ENCODE assay signal across 8 cellular contexts in the genomic region with DNA sequence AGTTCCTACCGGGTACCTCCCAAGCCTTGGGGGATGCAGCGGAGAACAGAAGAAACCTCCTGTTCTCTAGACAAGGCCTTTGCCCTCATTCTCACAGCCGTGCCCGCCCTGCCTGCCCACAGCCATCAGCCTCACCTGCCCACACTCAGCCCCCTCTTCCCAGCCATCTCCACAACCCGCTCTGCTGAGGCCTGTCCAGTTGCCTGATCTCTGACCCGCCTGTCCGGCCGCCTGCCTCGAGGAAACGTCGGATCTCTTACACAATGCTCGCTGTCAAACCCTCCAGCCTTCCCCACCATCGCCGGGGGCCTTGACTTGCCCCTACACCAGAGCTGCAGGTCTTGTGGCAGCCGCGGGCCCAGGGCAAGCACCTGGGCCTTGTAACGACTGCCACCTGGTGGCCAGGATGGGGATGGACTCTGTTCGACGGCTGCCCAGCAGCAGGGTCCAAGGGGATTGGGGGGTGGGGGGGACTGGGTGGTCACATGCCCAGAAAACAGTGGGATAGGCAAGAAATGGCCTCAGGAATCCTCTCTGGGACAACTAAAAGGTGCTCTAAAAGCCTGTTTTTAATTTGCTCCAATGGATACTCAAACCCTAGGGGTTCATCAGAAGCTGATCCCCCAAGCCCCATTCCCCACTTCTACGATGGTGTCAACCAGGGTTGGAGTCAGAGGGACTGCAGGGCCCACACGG. TPM values are rescaled to one million over a fixed set of nuclear protein-coding genes. Genes with fewer than 3 reads are reported as not detected.
A peak's percentile ranks its signal among the peaks of the same experiment; 100 is the strongest.
DNase-seq lines count a peak whose midpoint lies in the region; ATAC-seq and TF ChIP-seq lines count a peak whose summit lies in the region.

No MANE protein-coding gene starts in this region.

- no peaks in the 10 kb centered on the region for H3K27me3 ChIP-seq in endodermal cell (ENCODE audit: control insufficient read depth, insufficient read depth, low read length, poor library complexity, severe bottlenecking)

- H3K9me3 ChIP-seq in endodermal cell (ENCODE audit: control insufficient read depth, low read length): no peaks in the 10 kb centered on the region

- H3K36me3 Mint-ChIP-seq in activated CD8-positive, alpha-beta T cell treated with anti-CD3 and anti-CD28 coated beads, Interleukin-2, amount 10 ng/mL, durations not matched to agents 7 days and 5 days (ENCODE audit: low read depth): peaks cover 2% of the 10 kb centered on the region
- H3K36me3 Mint-ChIP-seq in endodermal cell (ENCODE audit: low read depth): peaks cover 5% of the 10 kb centered on the region
- peaks cover 0 to 13% (median under 1%) of the 10 kb centered on the region in 3 donors for H3K36me3 Mint-ChIP-seq in naive thymus-derived CD8-positive, alpha-beta T cell
- H3K36me3 Mint-ChIP-seq in stimulated activated naive B cell treated with anti-CD40 and anti-IgM and Interleukin-4, amounts not matched to agents 10 μg/mL and 1 μg/mL and 100 μg/mL, for 72 hours: peaks cover 10 to 12% of the 10 kb centered on the region in 2 donors

- H3K9me3 Mint-ChIP-seq in activated CD8-positive, alpha-beta T cell treated with anti-CD3 and anti-CD28 coated beads, Interleukin-2, amount 10 ng/mL, durations not matched to agents 7 days and 5 days (ENCODE audit: insufficient read depth): no peaks in the 10 kb centered on the region
- no peaks in the 10 kb centered on the region for H3K9me3 Mint-ChIP-seq in endodermal cell
- H3K9me3 Mint-ChIP-seq in naive thymus-derived CD8-positive, alpha-beta T cell: no peaks in the 10 kb centered on the region
- H3K9me3 Mint-ChIP-seq in stimulated activated naive B cell treated with anti-CD40 and anti-IgM and Interleukin-4, amounts not matched to agents 10 μg/mL and 1 μg/mL and 100 μg/mL, for 72 hours: no peaks in the 10 kb centered on the region

- no peak overlapping the region for H3K4me3 ChIP-seq in AG09309 (ENCODE audit: control insufficient read depth, low read depth, low read length)
- no peak overlapping the region for H3K4me3 ChIP-seq in endodermal cell (ENCODE audit: low read length)

- POLR2A ChIA-PET in activated CD8-positive, alpha-beta T cell treated with anti-CD3 and anti-CD28 coated beads, Interleukin-2, amount 10 ng/mL, durations not matched to agents 7 days and 5 days (lab: Charles Lee): no interaction called here
- POLR2A ChIA-PET in naive thymus-derived CD8-positive, alpha-beta T cell (lab: Charles Lee): interaction anchor here (1.7 kb wide), 1 partner anchor 334 kb away, joined by 5 read pairs; no protein-coding TSS in a partner anchor

- H3K9ac ChIP-seq in endodermal cell (ENCODE audit: extremely low read depth, low read length, poor library complexity, severe bottlenecking): no peak overlapping the region

- CTCF ChIA-PET in activated CD8-positive, alpha-beta T cell treated with anti-CD3 and anti-CD28 coated beads, Interleukin-2, amount 10 ng/mL, durations not matched to agents 7 days and 5 days (lab: Charles Lee): interaction anchor here (0.8 to 8.3 kb wide), 8 partner anchors 33 to 400 kb away, joined by 3 to 105 read pairs (median 4); no protein-coding TSS in a partner anchor

- H3K4me3 Mint-ChIP-seq in activated CD8-positive, alpha-beta T cell treated with anti-CD3 and anti-CD28 coated beads, Interleukin-2, amount 10 ng/mL, durations not matched to agents 7 days and 5 days: no peak overlapping the region
- no peak overlapping the region for H3K4me3 Mint-ChIP-seq in endodermal cell
- peak overlapping the region in 1 of 10 donors; percentile 14 for H3K4me3 Mint-ChIP-seq in naive thymus-derived CD8-positive, alpha-beta T cell
- H3K4me3 Mint-ChIP-seq in stimulated activated naive B cell treated with anti-CD40 and anti-IgM and Interleukin-4, amounts not matched to agents 10 μg/mL and 1 μg/mL and 100 μg/mL, for 72 hours: no peak overlapping the region

- peak; percentile 64 for ATAC-seq in GM21360 (IDR thresholded peaks at IDR 0.05; ENCODE audit: unreplicated experiment)
- peak; percentile 85 for ATAC-seq in activated CD8-positive, alpha-beta T cell treated with anti-CD3 and anti-CD28 coated beads, Interleukin-2, amount 10 ng/mL, durations not matched to agents 7 days and 5 days
- peak; percentile 90 to 91 for ATAC-seq in naive thymus-derived CD8-positive, alpha-beta T cell
- peak; percentile 81 to 84 for ATAC-seq in stimulated activated naive B cell treated with anti-CD40 and anti-IgM and Interleukin-4, amounts not matched to agents 10 μg/mL and 1 μg/mL and 100 μg/mL, for 72 hours (replicated peaks)
- ATAC-seq in GM18511 (IDR thresholded peaks at IDR 0.05; ENCODE audit: unreplicated experiment): no peak

- DNase-seq in AG09309 (ENCODE audit: low read depth): no peak
- peak; percentile 38 for DNase-seq in NCI-H526 treated with DMSO at 0.1 percent for 48 hours (lab: John Stamatoyannopoulos, UW)
- peak; percentile 74 for DNase-seq in activated CD8-positive, alpha-beta T cell treated with anti-CD3 and anti-CD28 coated beads, Interleukin-2, amount 10 ng/mL, durations not matched to agents 7 days and 5 days
- peak; percentile 92 for DNase-seq in endodermal cell
- DNase-seq in naive thymus-derived CD8-positive, alpha-beta T cell: peak; percentile 49 to 84 (median 68)
- peak; percentile 42 for DNase-seq in stimulated activated naive B cell treated with anti-CD40 and anti-IgM and Interleukin-4, amounts not matched to agents 10 μg/mL and 1 μg/mL and 100 μg/mL, for 72 hours

- peaks cover 4% of the 10 kb centered on the region for H3K27me3 Mint-ChIP-seq in activated CD8-positive, alpha-beta T cell treated with anti-CD3 and anti-CD28 coated beads, Interleukin-2, amount 10 ng/mL, durations not matched to agents 7 days and 5 days (ENCODE audit: low read depth)
- peaks cover 3% of the 10 kb centered on the region for H3K27me3 Mint-ChIP-seq in endodermal cell (ENCODE audit: insufficient read depth)
- peaks cover 0 to 9% (median 0%) of the 10 kb centered on the region in 5 donors for H3K27me3 Mint-ChIP-seq in naive thymus-derived CD8-positive, alpha-beta T cell
- H3K27me3 Mint-ChIP-seq in stimulated activated naive B cell treated with anti-CD40 and anti-IgM and Interleukin-4, amounts not matched to agents 10 μg/mL and 1 μg/mL and 100 μg/mL, for 72 hours: peaks cover 0 to 3% of the 10 kb centered on the region in 2 donors

- peaks cover 14% of the 10 kb centered on the region for H3K36me3 ChIP-seq in endodermal cell (ENCODE audit: control insufficient read depth, insufficient read depth, low read length)

- no peak overlapping the region for H3K27ac Mint-ChIP-seq in activated CD8-positive, alpha-beta T cell treated with anti-CD3 and anti-CD28 coated beads, Interleukin-2, amount 10 ng/mL, durations not matched to agents 7 days and 5 days
- H3K27ac Mint-ChIP-seq in endodermal cell: no peak overlapping the region
- H3K27ac Mint-ChIP-seq in naive thymus-derived CD8-positive, alpha-beta T cell: peak overlapping the region in 4 of 10 donors; percentile 63 to 89 (median 82)
- H3K27ac Mint-ChIP-seq in stimulated activated naive B cell treated with anti-CD40 and anti-IgM and Interleukin-4, amounts not matched to agents 10 μg/mL and 1 μg/mL and 100 μg/mL, for 72 hours: peak overlapping the region; percentile 28

- WGBS in endodermal cell (ENCODE audit: insufficient coverage in 1 of 2, insufficient read length in 1 of 2), 2 experiments: 39% methylated on average over 14 to 21 of the region's 21 CpGs

- H3K4me1 ChIP-seq in endodermal cell (ENCODE audit: control insufficient read depth, insufficient read depth, low read length): no peaks in the 10 kb centered on the region

- peak; percentile 86 for TF ChIP-seq CTCF in AG09309 (IDR thresholded peaks at IDR 0.05; ENCODE audit: control insufficient read depth, insufficient read depth, low read depth, low read length, missing control alignments)
- TF ChIP-seq CTCF in endodermal cell (conservative IDR thresholded peaks at IDR 0.05): peak; percentile 88

- H3K4me1 Mint-ChIP-seq in activated CD8-positive, alpha-beta T cell treated with anti-CD3 and anti-CD28 coated beads, Interleukin-2, amount 10 ng/mL, durations not matched to agents 7 days and 5 days (ENCODE audit: low read depth): peaks cover 2% of the 10 kb centered on the region
- peaks cover 9% of the 10 kb centered on the region for H3K4me1 Mint-ChIP-seq in endodermal cell
- peaks cover 4 to 7% (median 4%) of the 10 kb centered on the region in 4 donors for H3K4me1 Mint-ChIP-seq in naive thymus-derived CD8-positive, alpha-beta T cell
- H3K4me1 Mint-ChIP-seq in stimulated activated naive B cell treated with anti-CD40 and anti-IgM and Interleukin-4, amounts not matched to agents 10 μg/mL and 1 μg/mL and 100 μg/mL, for 72 hours: peaks cover 4 to 6% of the 10 kb centered on the region in 2 donors

- H3K27ac ChIP-seq in endodermal cell (ENCODE audit: low read depth, low read length): no peak overlapping the region

RNA-seq across cellular contexts. Expression of gene SLC45A1, which starts 31.0 kb away (rescaled TPM):
- under 1 TPM in 1 of 2 experiments, not detected in 1; 0.13 TPM for total RNA-seq in activated CD8-positive, alpha-beta T cell treated with anti-CD3 and anti-CD28 coated beads, Interleukin-2, amount 10 ng/mL, durations not matched to agents 7 days and 5 days
- under 1 TPM in 1 of 2 donors, not detected in 1; 0.42 TPM for total RNA-seq in endodermal cell
- 2.4 TPM for polyA plus RNA-seq in endodermal cell (2013, experiment 1 of 2)
- 2.3 TPM for polyA plus RNA-seq in endodermal cell (2013, experiment 2 of 2)
- 1 to 10 TPM; 1.2 TPM for total RNA-seq in naive thymus-derived CD8-positive, alpha-beta T cell
- polyA plus RNA-seq in naive thymus-derived CD8-positive, alpha-beta T cell: under 1 TPM in 2 of 3 donors, not detected in 1; 0.48 to 0.81 TPM
